8 cellular contexts compared by ENCODE assay signal in genomic region chr2:215931256-215931903, GRCh38.
DNase-seq lines count a peak whose midpoint lies in the region; ATAC-seq and TF ChIP-seq lines count a peak whose summit lies in the region.

No MANE protein-coding gene starts in this region.

- BruUV-seq in Calu3 (replicated peaks; lab: Mats Ljungman, UMichigan): no TSS peak

- H3K27me3 ChIP-seq in thyroid gland: no peaks in the 10 kb centered on the region

- TF ChIP-seq POLR2A in thyroid gland (IDR thresholded peaks at IDR 0.05): no peak

- peak overlapping the region; percentile 11 for H3K4me3 Mint-ChIP-seq in Calu3 (ENCODE audit: low read depth, unreplicated experiment)
- no peak overlapping the region for H3K4me3 Mint-ChIP-seq in activated CD8-positive, alpha-beta memory T cell treated with anti-CD3 and anti-CD28 coated beads, Interleukin-2, amount 10 ng/mL, durations not matched to agents 7 days and 5 days
- no peak overlapping the region for H3K4me3 Mint-ChIP-seq in natural killer cell

- no peaks in the 10 kb centered on the region for H3K27me3 Mint-ChIP-seq in Calu3 (ENCODE audit: unreplicated experiment)
- peaks cover 3% of the 10 kb centered on the region for H3K27me3 Mint-ChIP-seq in activated CD8-positive, alpha-beta memory T cell treated with anti-CD3 and anti-CD28 coated beads, Interleukin-2, amount 10 ng/mL, durations not matched to agents 7 days and 5 days
- H3K27me3 Mint-ChIP-seq in natural killer cell (ENCODE audit: low read depth in 2 of 2): peaks cover 0 to 7% of the 10 kb centered on the region in 2 donors

- no peaks in the 10 kb centered on the region for H3K36me3 ChIP-seq in thyroid gland

- 4 to 8% methylated on average over 8 of the region's 8 CpGs for WGBS in thyroid gland, 2 donors

- peak; percentile 76 for TF ChIP-seq CTCF in Calu3 (IDR thresholded peaks at IDR 0.05; ENCODE audit: unreplicated experiment)
- peak; percentile 61 for TF ChIP-seq CTCF in natural killer cell (IDR thresholded peaks at IDR 0.05)
- TF ChIP-seq CTCF in thyroid gland (IDR thresholded peaks at IDR 0.05): peak; percentile 71 to 93 (median 82)

- no peaks in the 10 kb centered on the region for H3K4me1 ChIP-seq in thyroid gland

- intact Hi-C loops in Calu3 (cut with micrococcal nuclease; ENCODE audit: unreplicated experiment): loop anchor here (5.0 to 10.0 kb wide), 2 partner anchors 657 to 969 kb away; no protein-coding TSS in a partner anchor
- intact Hi-C loops in natural killer cell (cut with micrococcal nuclease): no loop called here
- intact Hi-C loops in thyroid gland (cut with DNase I): no loop called here

- H3K4me1 Mint-ChIP-seq in Calu3 (ENCODE audit: low read depth, unreplicated experiment) (peaks cover 17% of the 10 kb centered on the region), natural killer cell (no peaks in the 10 kb centered on the region)
- H3K4me1 Mint-ChIP-seq in activated CD8-positive, alpha-beta memory T cell treated with anti-CD3 and anti-CD28 coated beads, Interleukin-2, amount 10 ng/mL, durations not matched to agents 7 days and 5 days: peaks cover 16% of the 10 kb centered on the region

- no peak overlapping the region for H3K4me3 ChIP-seq in thyroid gland (replicated peaks in 1 of 3)

- no peaks in the 10 kb centered on the region for H3K9me3 ChIP-seq in thyroid gland

- H3K27ac ChIP-seq in thyroid gland: no peak overlapping the region

- no peak overlapping the region for H3K27ac Mint-ChIP-seq in Calu3 (ENCODE audit: unreplicated experiment)
- H3K27ac Mint-ChIP-seq in activated CD8-positive, alpha-beta memory T cell treated with anti-CD3 and anti-CD28 coated beads, Interleukin-2, amount 10 ng/mL, durations not matched to agents 7 days and 5 days: no peak overlapping the region
- H3K27ac Mint-ChIP-seq in natural killer cell: no peak overlapping the region

- H3K36me3 Mint-ChIP-seq in Calu3 (ENCODE audit: insufficient read depth, unreplicated experiment) (peaks cover 5% of the 10 kb centered on the region), natural killer cell (no peaks in the 10 kb centered on the region)
- H3K36me3 Mint-ChIP-seq in activated CD8-positive, alpha-beta memory T cell treated with anti-CD3 and anti-CD28 coated beads, Interleukin-2, amount 10 ng/mL, durations not matched to agents 7 days and 5 days: no peaks in the 10 kb centered on the region

- H3K9me3 Mint-ChIP-seq in Calu3 (ENCODE audit: low read depth, unreplicated experiment): no peaks in the 10 kb centered on the region
- H3K9me3 Mint-ChIP-seq in activated CD8-positive, alpha-beta memory T cell treated with anti-CD3 and anti-CD28 coated beads, Interleukin-2, amount 10 ng/mL, durations not matched to agents 7 days and 5 days (ENCODE audit: low read depth): no peaks in the 10 kb centered on the region
- no peaks in the 10 kb centered on the region for H3K9me3 Mint-ChIP-seq in natural killer cell

- peak; percentile 58 for DNase-seq in Calu3
- DNase-seq in NOMO-1 treated with dmso at 0.1 percent for 144 hours (lab: John Stamatoyannopoulos, UW; ENCODE audit: unreplicated experiment): peak; percentile 17
- DNase-seq in activated CD8-positive, alpha-beta memory T cell treated with anti-CD3 and anti-CD28 coated beads, Interleukin-2, amount 10 ng/mL, durations not matched to agents 7 days and 5 days: peak; percentile 72
- DNase-seq in natural killer cell: no peak
- peak; percentile 44 to 57 for DNase-seq in thyroid gland

- ATAC-seq in GM19467 (IDR thresholded peaks at IDR 0.05; ENCODE audit: unreplicated experiment) (peak; percentile 92), HG03571 (IDR thresholded peaks at IDR 0.05; ENCODE audit: unreplicated experiment) (peak; percentile 80), esophagus mucosa (peak; percentile 77), natural killer cell (peak in 2 of 3 donors; percentile 73 to 81)
- ATAC-seq in activated CD8-positive, alpha-beta memory T cell treated with anti-CD3 and anti-CD28 coated beads, Interleukin-2, amount 10 ng/mL, durations not matched to agents 7 days and 5 days: peak; percentile 73

- CTCF ChIA-PET in Calu3 (lab: Charles Lee): interaction anchor here (0.9 to 1.3 kb wide), 4 partner anchors 19 to 970 kb away, joined by 3 to 6 read pairs (median 3); no protein-coding TSS in a partner anchor
- CTCF ChIA-PET in activated CD8-positive, alpha-beta memory T cell treated with anti-CD3 and anti-CD28 coated beads, Interleukin-2, amount 10 ng/mL, durations not matched to agents 7 days and 5 days (lab: Charles Lee): interaction anchor here (0.6 to 2.9 kb wide), 23 partner anchors 8 to 647 kb away, joined by 3 to 14 read pairs (median 4); partner anchors contain the start of gene ATIC
